In genomic region chr17:61398721-61399130, GRCh38 we compare ENCODE assay signal across 9 cellular contexts. TPM values are rescaled to one million over a fixed set of nuclear protein-coding genes. Genes with fewer than 3 reads are reported as not detected.
DNase-seq lines count a peak whose midpoint lies in the region; ATAC-seq and TF ChIP-seq lines count a peak whose summit lies in the region.
"Had no signal": no experiment of that assay in that cellular context is flagged by ENCODE, and none has a peak within 500 bp of the region (broad histone marks: within the 10 kb centered on the region; RNA-seq: fewer than 3 reads in every experiment).

No MANE protein-coding gene starts in this region.

- DNase-seq in spleen (no peak), NCI-H226 (no peak)

- H3K27me3 ChIP-seq in HUES64 (ENCODE audit: insufficient read depth, low read length) (peaks cover 100% of the 10 kb centered on the region), iPS-15b (ENCODE audit: control insufficient read depth, insufficient read depth, low read length) (peaks cover 89% of the 10 kb centered on the region), spleen (replicated peaks in 1 of 7) (peaks cover 40 to 100% (median 85%) of the 10 kb centered on the region in 7 donors)

- H3K9ac ChIP-seq in HUES64 (ENCODE audit: low read depth, low read length) (no peak overlapping the region), iPS-15b (ENCODE audit: low read depth, low read length) (no peak overlapping the region)

- no peak for ATAC-seq in activated T-helper 17 cell treated with anti-CD3 and anti-CD28 coated beads, Interleukin-2, amount 50 U/mL, for 72 hours (replicated peaks)
- ATAC-seq in HG03039 (IDR thresholded peaks at IDR 0.05; ENCODE audit: unreplicated experiment) = no peak
- no peak for ATAC-seq in HG03175 (IDR thresholded peaks at IDR 0.05; ENCODE audit: unreplicated experiment)
- ATAC-seq: HCT116 had no signal

- H3K9me3 Mint-ChIP-seq in activated T-helper 17 cell treated with anti-CD3 and anti-CD28 coated beads, Interleukin-2, amount 50 U/mL, for 72 hours = no peaks in the 10 kb centered on the region

- peaks cover 11% of the 10 kb centered on the region for H3K36me3 Mint-ChIP-seq in activated T-helper 17 cell treated with anti-CD3 and anti-CD28 coated beads, Interleukin-2, amount 50 U/mL, for 72 hours (ENCODE audit: low read depth)

- no peak overlapping the region for H3K27ac Mint-ChIP-seq in activated T-helper 17 cell treated with anti-CD3 and anti-CD28 coated beads, Interleukin-2, amount 50 U/mL, for 72 hours

- WGBS in HUES64 = 3% methylated on average over 34 of the region's 34 CpGs
- WGBS in spleen, 5 donors = 3 to 5% (median 5%) methylated on average over 32 to 34 of the region's 34 CpGs

- peak overlapping the region; percentile 45 for H3K4me3 Mint-ChIP-seq in activated T-helper 17 cell treated with anti-CD3 and anti-CD28 coated beads, Interleukin-2, amount 50 U/mL, for 72 hours

- no peaks in the 10 kb centered on the region for H3K9me3 ChIP-seq in HUES64 (ENCODE audit: insufficient read depth, low read depth, low read length)
- H3K9me3 ChIP-seq in iPS-15b (ENCODE audit: control insufficient read depth, insufficient read depth, low read length) = no peaks in the 10 kb centered on the region
- no peaks in the 10 kb centered on the region for H3K9me3 ChIP-seq in spleen

- intact Hi-C loops in spleen (cut with DNase I; ENCODE audit: low total_unique reads) = no loop called here

- H3K4me3 ChIP-seq in HUES64 (ENCODE audit: low read length) (peak overlapping the region; percentile 38), iPS-15b (ENCODE audit: low read depth, low read length) (peak overlapping the region; percentile 37), spleen (peak overlapping the region; percentile 25 to 69 (median 44))

- no peaks in the 10 kb centered on the region for H3K36me3 ChIP-seq in HUES64 (ENCODE audit: insufficient read depth, low read length)
- no peaks in the 10 kb centered on the region for H3K36me3 ChIP-seq in iPS-15b (ENCODE audit: control insufficient read depth, insufficient read depth, low read length)
- no peaks in the 10 kb centered on the region for H3K36me3 ChIP-seq in spleen

- H3K4me1 ChIP-seq in HUES64 (ENCODE audit: insufficient read depth, low read length) (peaks cover 12% of the 10 kb centered on the region), iPS-15b (ENCODE audit: control insufficient read depth, insufficient read depth, low read length) (no peaks in the 10 kb centered on the region), spleen (peaks cover 39 to 93% (median 72%) of the 10 kb centered on the region in 6 donors)

- peaks cover 9% of the 10 kb centered on the region for H3K4me1 Mint-ChIP-seq in activated T-helper 17 cell treated with anti-CD3 and anti-CD28 coated beads, Interleukin-2, amount 50 U/mL, for 72 hours

- TF ChIP-seq CTCF in spleen (IDR thresholded peaks at IDR 0.05 in 8 of 11, conservative IDR thresholded peaks at IDR 0.05 in 3 of 11) = no peak

- H3K27me3 Mint-ChIP-seq in activated T-helper 17 cell treated with anti-CD3 and anti-CD28 coated beads, Interleukin-2, amount 50 U/mL, for 72 hours = peaks cover 42% of the 10 kb centered on the region

- no peak for TF ChIP-seq POLR2A in spleen (IDR thresholded peaks at IDR 0.05)

- H3K27ac ChIP-seq in HUES64 (ENCODE audit: low read depth, low read length) (no peak overlapping the region), spleen (peak overlapping the region; percentile 29 to 84 (median 78))

RNA-seq across cellular contexts. Expression of gene TBX2, which starts 0.9 kb away (rescaled TPM):
- polyA plus RNA-seq in HUES64 (2013, experiment 1 of 2) = 0.65 TPM
- polyA plus RNA-seq in HUES64 (2013, experiment 2 of 2) = 0.38 TPM
- not detected for total RNA-seq in activated T-helper 17 cell treated with anti-CD3 and anti-CD28 coated beads, Interleukin-2, amount 50 U/mL, for 72 hours
- 10 to 100 TPM; 10.1 to 57.6 (median 32.8) TPM for total RNA-seq in spleen
- polyA plus RNA-seq in spleen = 10 to 100 TPM in 2 of 3 donors, 1 to 10 TPM in 1; 6.4 to 21.0 (median 10.9) TPM
- total RNA-seq: T-helper 1 cell treated with Interleukin-12 subunit alpha and Interleukin-12 subunit beta and Interleukin-4 antibody, amounts not matched to agents 30 ng/mL and 1 ng/mL, for 36 hours had no signal

RNA-seq across cellular contexts. Expression of gene TBX4, which starts 53.5 kb away (rescaled TPM):
- 0.05 TPM for polyA plus RNA-seq in HUES64 (2013, experiment 1 of 2)
- polyA plus RNA-seq in HUES64 (2013, experiment 2 of 2) = 0.44 TPM
- total RNA-seq in activated T-helper 17 cell treated with anti-CD3 and anti-CD28 coated beads, Interleukin-2, amount 50 U/mL, for 72 hours = not detected
- total RNA-seq in spleen = not detected
- polyA plus RNA-seq in spleen = not detected
- total RNA-seq: T-helper 1 cell treated with Interleukin-12 subunit alpha and Interleukin-12 subunit beta and Interleukin-4 antibody, amounts not matched to agents 30 ng/mL and 1 ng/mL, for 36 hours had no signal

Comparison
In these comparisons a context has a peak if more than half of its experiments do, and no peak if none do; other contexts are left out.
1. RNA of gene TBX2, which starts 0.9 kb away (total RNA-seq): 10.1 to 57.6 TPM in spleen; not detected in activated T-helper 17 cell treated with anti-CD3 and anti-CD28 coated beads, Interleukin-2, amount 50 U/mL, for 72 hours; every median in the first group is over 10 times any median in the second.
2. Peak in every context shown above with its lines, with median percentiles within 50 percentile points of each other: H3K4me3 ChIP-seq.